9 cellular contexts compared by ENCODE assay signal in genomic region chr1:25795955-25796806, GRCh38. TPM values are rescaled to one million over a fixed set of nuclear protein-coding genes. Genes with fewer than 3 reads are reported as not detected.
A peak's percentile ranks its signal among the peaks of the same experiment; 100 is the strongest.
DNase-seq lines count a peak whose midpoint lies in the region; ATAC-seq and TF ChIP-seq lines count a peak whose summit lies in the region.
"Had no signal": no experiment of that assay in that cellular context is flagged by ENCODE, and none has a peak within 500 bp of the region (broad histone marks: within the 10 kb centered on the region; RNA-seq: fewer than 3 reads in every experiment).

No MANE protein-coding gene starts in this region.

- no peak for TF ChIP-seq EP300 in esophagus muscularis mucosa (IDR thresholded peaks at IDR 0.05)

- peak; percentile 4; the same call in 1 of the 2 replicates for ATAC-seq in WTC11
- peak; percentile 91 for ATAC-seq in stimulated activated effector memory CD8-positive, alpha-beta T cell treated with anti-CD3 and anti-CD28 coated beads, Interleukin-12 subunit alpha, Interleukin-12 subunit beta, amount 100 ng/mL, for 72 hours
- no peak for ATAC-seq in sciatic nerve
- no peak for ATAC-seq in GM21423 (IDR thresholded peaks at IDR 0.05; ENCODE audit: unreplicated experiment)

- TF ChIP-seq POLR2A in esophagus muscularis mucosa (IDR thresholded peaks at IDR 0.05; ENCODE audit: low read depth), result no peak

- H3K9me3 ChIP-seq in esophagus muscularis mucosa, result no peaks in the 10 kb centered on the region

- no peaks in the 10 kb centered on the region for H3K36me3 Mint-ChIP-seq in WTC11
- no peaks in the 10 kb centered on the region for H3K36me3 Mint-ChIP-seq in stimulated activated effector memory CD8-positive, alpha-beta T cell treated with anti-CD3 and anti-CD28 coated beads, Interleukin-12 subunit alpha, Interleukin-12 subunit beta, amount 100 ng/mL, for 72 hours
- H3K36me3 Mint-ChIP-seq in immature natural killer cell, result no peaks in the 10 kb centered on the region
- H3K36me3 Mint-ChIP-seq: mesothelial cell of epicardium had no signal

- no peaks in the 10 kb centered on the region for H3K9me3 Mint-ChIP-seq in WTC11
- no peaks in the 10 kb centered on the region for H3K9me3 Mint-ChIP-seq in stimulated activated effector memory CD8-positive, alpha-beta T cell treated with anti-CD3 and anti-CD28 coated beads, Interleukin-12 subunit alpha, Interleukin-12 subunit beta, amount 100 ng/mL, for 72 hours
- no peaks in the 10 kb centered on the region for H3K9me3 Mint-ChIP-seq in immature natural killer cell
- H3K9me3 Mint-ChIP-seq: mesothelial cell of epicardium had no signal

- H3K4me1 Mint-ChIP-seq in WTC11, result peaks cover 30% of the 10 kb centered on the region
- H3K4me1 Mint-ChIP-seq in stimulated activated effector memory CD8-positive, alpha-beta T cell treated with anti-CD3 and anti-CD28 coated beads, Interleukin-12 subunit alpha, Interleukin-12 subunit beta, amount 100 ng/mL, for 72 hours, result peaks cover 44% of the 10 kb centered on the region
- peaks cover 26 to 31% of the 10 kb centered on the region in 2 donors for H3K4me1 Mint-ChIP-seq in immature natural killer cell

- peaks cover 0 to 3% (median 0%) of the 10 kb centered on the region in 4 donors for H3K36me3 ChIP-seq in esophagus muscularis mucosa

- intact Hi-C loops in esophagus muscularis mucosa (cut with DNase I) (loop anchor here (2.0 to 5.0 kb wide), 3 partner anchors 54 to 181 kb away; no protein-coding TSS in a partner anchor), sciatic nerve (cut with DNase I) (no loop called here)

- POLR2A ChIA-PET in WTC11 (lab: Charles Lee), result no interaction called here

- peak; percentile 83 for DNase-seq in NCI-H510A treated with DMSO at 0.1 percent for 48 hours (lab: John Stamatoyannopoulos, UW)
- no peak for DNase-seq in NCI-H510A (lab: John Stamatoyannopoulos, UW)
- no peak for DNase-seq in WTC11 (ENCODE audit: low spot score)
- no peak for DNase-seq in esophagus muscularis mucosa (ENCODE audit: extremely low spot score)
- DNase-seq in stimulated activated effector memory CD8-positive, alpha-beta T cell treated with anti-CD3 and anti-CD28 coated beads, Interleukin-12 subunit alpha, Interleukin-12 subunit beta, amount 100 ng/mL, for 72 hours (ENCODE audit: low spot score in 2 of 2), result peak in 1 of 2 donors; percentile 71
- no peak for DNase-seq in sciatic nerve (ENCODE audit: low spot score)
- no peak for DNase-seq in immature natural killer cell

- CTCF ChIA-PET in WTC11 (lab: Charles Lee), result interaction anchor here (0.7 to 6.2 kb wide), 13 partner anchors 11 to 253 kb away, joined by 3 to 80 read pairs (median 5); partner anchors contain the start of gene LDLRAP1

- no peaks in the 10 kb centered on the region for H3K27me3 ChIP-seq in esophagus muscularis mucosa

- H3K27me3 Mint-ChIP-seq in WTC11 (ENCODE audit: low read depth), result peaks cover 4% of the 10 kb centered on the region
- peaks cover 5 to 11% (median 9%) of the 10 kb centered on the region in 3 donors for H3K27me3 Mint-ChIP-seq in immature natural killer cell (ENCODE audit: low read depth in 3 of 3)

- H3K27ac Mint-ChIP-seq in WTC11 (peak overlapping the region; percentile 29; the same call in 1 of the 2 replicates), immature natural killer cell (no peak overlapping the region)
- H3K27ac Mint-ChIP-seq in stimulated activated effector memory CD8-positive, alpha-beta T cell treated with anti-CD3 and anti-CD28 coated beads, Interleukin-12 subunit alpha, Interleukin-12 subunit beta, amount 100 ng/mL, for 72 hours, result peak overlapping the region; percentile 76
- H3K27ac Mint-ChIP-seq: mesothelial cell of epicardium had no signal

- peaks cover 23 to 41% (median 35%) of the 10 kb centered on the region in 4 donors for H3K4me1 ChIP-seq in esophagus muscularis mucosa

- H3K4me3 ChIP-seq in esophagus muscularis mucosa, result no peak overlapping the region

- TF ChIP-seq CTCF in WTC11 (IDR thresholded peaks at IDR 0.05) (no peak), esophagus muscularis mucosa (IDR thresholded peaks at IDR 0.05) (no peak)

- 77% methylated on average over 21 of the region's 21 CpGs for WGBS in esophagus muscularis mucosa

- H3K27ac ChIP-seq in esophagus muscularis mucosa (replicated peaks in 1 of 4), result peak overlapping the region in 3 of 4 donors; percentile 37 to 66 (median 52)

- H3K4me3 Mint-ChIP-seq in WTC11 (no peak overlapping the region), immature natural killer cell (no peak overlapping the region)
- H3K4me3 Mint-ChIP-seq in stimulated activated effector memory CD8-positive, alpha-beta T cell treated with anti-CD3 and anti-CD28 coated beads, Interleukin-12 subunit alpha, Interleukin-12 subunit beta, amount 100 ng/mL, for 72 hours, result peak overlapping the region; percentile 61
- H3K4me3 Mint-ChIP-seq: mesothelial cell of epicardium had no signal

TF ChIP-seq in WTC11, 78 proteins besides CTCF, POLR2A, EP300 and RAD21:
- TF ChIP-seq USF1 (CRISPR knock-in tag; IDR thresholded peaks at IDR 0.05) (peak; percentile 62; the same call in 1 of the 2 replicates), MXD4 (CRISPR knock-in tag; IDR thresholded peaks at IDR 0.05; ENCODE audit: borderline replicate concordance) (no peak), MAX (CRISPR knock-in tag; IDR thresholded peaks at IDR 0.05) (peak; percentile 55; the same call in 1 of the 2 replicates), ZNF512 (CRISPR knock-in tag; IDR thresholded peaks at IDR 0.05; ENCODE audit: borderline replicate concordance) (no peak), ATF6 (CRISPR knock-in tag; IDR thresholded peaks at IDR 0.05) (no peak), USF2 (CRISPR knock-in tag; IDR thresholded peaks at IDR 0.05) (peak; percentile 53)

RNA-seq across cellular contexts. Expression of gene SELENON, which starts 3.8 kb away (rescaled TPM):
- total RNA-seq in WTC11 (2021) (80.2 to 99.6 TPM (median 96.0 TPM) in 3 replicates), esophagus muscularis mucosa (10 to 100 TPM; 35.3 to 75.1 (median 50.5) TPM), sciatic nerve (53.8 TPM)
- 1 to 10 TPM in 1 of 3 donors, under 1 TPM in 2; 0.79 to 1.6 (median 0.90) TPM for polyA plus RNA-seq in immature natural killer cell

RNA-seq across cellular contexts. Expression of gene MTFR1L, which starts 23.6 kb away (rescaled TPM):
- total RNA-seq in WTC11 (2021) (28.9 to 32.2 TPM (median 30.5 TPM) in 3 replicates), esophagus muscularis mucosa (100 to 1,000 TPM in 2 of 4 donors, 10 to 100 TPM in 2; 91.1 to 107 (median 101) TPM), sciatic nerve (65.4 TPM)
- polyA plus RNA-seq in immature natural killer cell, result 10 to 100 TPM; 36.0 to 66.5 (median 43.5) TPM

Comparison
In these comparisons a context has a peak if more than half of its experiments do, and no peak if none do; other contexts are left out.
1. ATAC-seq: peak in WTC11 (single experiment) and stimulated activated effector memory CD8-positive, alpha-beta T cell treated with anti-CD3 and anti-CD28 coated beads, Interleukin-12 subunit alpha, Interleukin-12 subunit beta, amount 100 ng/mL, for 72 hours (single experiment); none in sciatic nerve (single experiment) and GM21423 (single experiment).
2. H3K27ac Mint-ChIP-seq: peak in WTC11 (single experiment) and stimulated activated effector memory CD8-positive, alpha-beta T cell treated with anti-CD3 and anti-CD28 coated beads, Interleukin-12 subunit alpha, Interleukin-12 subunit beta, amount 100 ng/mL, for 72 hours (single experiment); none in immature natural killer cell (0 of 6).